Comparison of ENCODE assay signal across 21 cellular contexts in the genomic region with DNA sequence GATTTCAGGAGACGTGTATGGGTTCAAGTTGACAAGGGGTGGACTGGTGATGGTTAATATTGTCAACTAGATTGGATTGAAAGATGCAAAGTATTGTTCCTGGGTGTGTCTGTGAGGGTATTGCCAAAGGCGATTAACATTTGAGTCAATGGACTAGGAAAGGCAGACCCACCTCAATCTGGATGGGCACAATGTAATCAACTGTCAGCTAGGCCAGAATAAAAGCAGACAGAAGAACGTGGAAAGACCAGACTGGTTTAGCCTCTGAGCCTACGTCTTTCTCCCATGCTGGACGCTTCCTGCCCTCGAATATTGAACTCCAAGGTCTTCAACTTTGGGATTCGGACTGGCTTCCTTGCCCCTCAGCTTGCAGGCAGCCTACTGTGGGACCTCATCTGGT. TPM values are rescaled to one million over a fixed set of nuclear protein-coding genes. Genes with fewer than 3 reads are reported as not detected.
"Had no signal": no experiment of that assay in that cellular context is flagged by ENCODE, and none has a peak within 500 bp of the region (broad histone marks: within the 10 kb centered on the region; RNA-seq: fewer than 3 reads in every experiment).

No MANE protein-coding gene starts in this region.

- H3K4me3 ChIP-seq: breast epithelium, PC-9 had no signal

- H3K9me3 Mint-ChIP-seq: activated B cell treated with CpG ODN at 0.5 μM for 24 hours; activated CD4-positive, alpha-beta memory T cell treated with anti-CD3 and anti-CD28 coated beads for 36 hours; activated CD4-positive, alpha-beta T cell treated with anti-CD3 and anti-CD28 coated beads, Interleukin-2, amount 10 ng/mL, durations not matched to agents 7 days and 5 days; activated naive CD4-positive, alpha-beta T cell treated with anti-CD3 and anti-CD28 coated beads, Interleukin-2, amount 10 ng/mL, durations not matched to agents 7 days and 5 days; activated naive CD8-positive, alpha-beta T cell treated with anti-CD3 and anti-CD28 coated beads for 36 hours; activated T-helper 2 cell treated with anti-CD3 and anti-CD28 coated beads, Interferon-gamma antibody, Interleukin-2, Interleukin-4, amounts not matched to agents 10 μg/mL and 5 μg/mL and 100 μg/mL, durations not matched to agents 14 hours and 24 hours and 36 hours; T-helper 1 cell treated with Interleukin-12 subunit alpha and Interleukin-12 subunit beta and Interleukin-4 antibody, amounts not matched to agents 30 μg/mL and 1 μg/mL, for 36 hours had no signal

- H3K27ac ChIP-seq: PC-9 had no signal

- H3K9me3 ChIP-seq: breast epithelium had no signal

- H3K36me3 Mint-ChIP-seq: activated CD4-positive, alpha-beta memory T cell treated with anti-CD3 and anti-CD28 coated beads for 36 hours; activated naive CD4-positive, alpha-beta T cell treated with anti-CD3 and anti-CD28 coated beads, Interleukin-2, amount 10 ng/mL, durations not matched to agents 7 days and 5 days; activated naive CD8-positive, alpha-beta T cell treated with anti-CD3 and anti-CD28 coated beads for 36 hours had no signal

- H3K36me3 ChIP-seq: breast epithelium had no signal

- H3K27ac Mint-ChIP-seq: activated B cell treated with CpG ODN at 0.5 μM for 24 hours; activated CD4-positive, alpha-beta memory T cell treated with anti-CD3 and anti-CD28 coated beads for 36 hours; activated naive CD4-positive, alpha-beta T cell treated with anti-CD3 and anti-CD28 coated beads, Interleukin-2, amount 10 ng/mL, durations not matched to agents 7 days and 5 days; activated T-helper 2 cell treated with anti-CD3 and anti-CD28 coated beads, Interferon-gamma antibody, Interleukin-2, Interleukin-4, amounts not matched to agents 10 μg/mL and 5 μg/mL and 100 μg/mL, durations not matched to agents 14 hours and 24 hours and 36 hours; T-helper 1 cell treated with Interleukin-12 subunit alpha and Interleukin-12 subunit beta and Interleukin-4 antibody, amounts not matched to agents 30 μg/mL and 1 μg/mL, for 36 hours had no signal

- DNase-seq: activated B cell treated with CpG ODN at 0.5 μM for 24 hours; activated CD4-positive, alpha-beta memory T cell treated with anti-CD3 and anti-CD28 coated beads for 36 hours; activated CD4-positive, alpha-beta T cell treated with anti-CD3 and anti-CD28 coated beads, Interleukin-2, amount 10 ng/mL, durations not matched to agents 7 days and 5 days; activated CD8-positive, alpha-beta memory T cell treated with anti-CD3 and anti-CD28 coated beads for 24 hours; activated gamma-delta T cell treated with Interleukin-2 at 50 U/mL for 16 hours; activated naive CD4-positive, alpha-beta T cell treated with anti-CD3 and anti-CD28 coated beads, Interleukin-2, amount 10 ng/mL, durations not matched to agents 7 days and 5 days; activated naive CD8-positive, alpha-beta T cell treated with anti-CD3 and anti-CD28 coated beads for 36 hours; activated T-cell treated with anti-CD3 and anti-CD28 coated beads, Interleukin-2, amount 50 U/mL, for 48 hours; caudate nucleus; NCI-H1105 treated with DMSO at 0.1 percent for 48 hours; NCI-H1436 treated with DMSO at 0.1 percent for 48 hours; NCI-H187; NCI-H2081; NCI-H510A treated with DMSO at 0.1 percent for 48 hours; PC-9; SHP77 treated with DMSO at 0.1 percent for 48 hours; T-helper 9 cell had no signal

- H3K4me3 Mint-ChIP-seq: activated B cell treated with CpG ODN at 0.5 μM for 24 hours; activated CD4-positive, alpha-beta memory T cell treated with anti-CD3 and anti-CD28 coated beads for 36 hours; activated CD4-positive, alpha-beta T cell treated with anti-CD3 and anti-CD28 coated beads, Interleukin-2, amount 10 ng/mL, durations not matched to agents 7 days and 5 days; activated naive CD4-positive, alpha-beta T cell treated with anti-CD3 and anti-CD28 coated beads, Interleukin-2, amount 10 ng/mL, durations not matched to agents 7 days and 5 days; activated naive CD8-positive, alpha-beta T cell treated with anti-CD3 and anti-CD28 coated beads for 36 hours; T-helper 1 cell treated with Interleukin-12 subunit alpha and Interleukin-12 subunit beta and Interleukin-4 antibody, amounts not matched to agents 30 μg/mL and 1 μg/mL, for 36 hours had no signal

RNA-seq across cellular contexts. Expression of a gene that starts 1.7 kb away (rescaled TPM):
- total RNA-seq: activated B cell treated with CpG ODN at 0.5 μM for 24 hours had no signal

RNA-seq across cellular contexts. Expression of a gene that starts 53.9 kb away (rescaled TPM):
- total RNA-seq: activated B cell treated with CpG ODN at 0.5 μM for 24 hours; activated T-helper 2 cell treated with anti-CD3 and anti-CD28 coated beads, Interferon-gamma antibody, Interleukin-2, Interleukin-4, amounts not matched to agents 10 μg/mL and 5 μg/mL and 100 μg/mL, durations not matched to agents 14 hours and 24 hours and 36 hours; SK-MEL-5 had no signal
